ENCODE assay signal across 12 cellular contexts in the genomic region with DNA sequence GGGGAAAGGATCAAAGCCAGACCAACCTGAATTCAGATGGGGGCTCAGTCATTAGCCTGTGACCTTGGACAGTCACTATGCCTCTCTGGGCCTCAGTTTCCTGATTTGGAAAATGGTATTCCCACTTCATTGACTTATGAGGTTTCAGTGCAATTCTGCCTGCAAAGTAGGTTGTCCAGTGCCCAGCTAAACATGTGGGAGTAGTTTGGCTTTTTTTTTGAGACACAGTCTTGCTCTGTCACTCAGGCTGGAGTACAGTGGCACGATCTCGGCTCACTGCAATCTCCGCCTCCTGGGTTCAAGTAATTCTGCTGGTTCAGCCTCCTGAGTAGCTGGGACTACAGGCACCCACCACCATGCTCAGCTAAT. TPM values are rescaled to one million over a fixed set of nuclear protein-coding genes. Genes with fewer than 3 reads are reported as not detected.
DNase-seq lines count a peak whose midpoint lies in the region; FAIRE-seq and TF ChIP-seq lines count a peak whose summit lies in the region.
"Not testable (repeated sequence)": the region's sequence is repeated elsewhere in the genome, so short reads cannot be mapped to it uniquely, and the experiment has no call there.
"Had no signal": no experiment of that assay in that cellular context is flagged by ENCODE, and none has a peak within 500 bp of the region (broad histone marks: within the 10 kb centered on the region; RNA-seq: fewer than 3 reads in every experiment).

No MANE protein-coding gene starts in this region.

- not testable (repeated sequence) for H4K20me1 ChIP-seq in astrocyte (ENCODE audit: insufficient read depth, low read length); endothelial cell of umbilical vein (replicated peaks; ENCODE audit: control insufficient read depth, extremely low read depth, insufficient read depth, low read length); hepatocyte (ENCODE audit: insufficient read depth, poor library complexity, severe bottlenecking)

- peaks cover 45% of the 10 kb centered on the region for H3K4me1 ChIP-seq in astrocyte (ENCODE audit: insufficient read depth, low read length)
- H3K4me1 ChIP-seq in endothelial cell of umbilical vein (ENCODE audit: control insufficient read depth, extremely low read depth, insufficient read depth, low read length), result peaks cover 65% of the 10 kb centered on the region
- H3K4me1 ChIP-seq in hepatocyte (ENCODE audit: insufficient read depth), result peaks cover 15% of the 10 kb centered on the region
- H3K4me1 ChIP-seq in muscle layer of colon (ENCODE audit: insufficient read depth, low read length), result peaks cover 23% of the 10 kb centered on the region
- peaks cover 12% of the 10 kb centered on the region for H3K4me1 ChIP-seq in rectal smooth muscle tissue (ENCODE audit: control insufficient read depth, insufficient read depth, low read length)
- peaks cover 36 to 83% (median 65%) of the 10 kb centered on the region in 5 donors for H3K4me1 ChIP-seq in subcutaneous abdominal adipose tissue (ENCODE audit: control insufficient read depth in 5 of 5, insufficient read depth in 5 of 5, low read length in 5 of 5)
- not testable (repeated sequence) for H3K4me1 ChIP-seq in urinary bladder (ENCODE audit: insufficient read depth)

- intact Hi-C loops in endothelial cell of umbilical vein (cut with micrococcal nuclease), result not testable (repeated sequence)

- peaks cover 22% of the 10 kb centered on the region for H3K4me1 Mint-ChIP-seq in astrocyte (ENCODE audit: low read depth, unreplicated experiment)

- H3K27ac Mint-ChIP-seq in astrocyte (ENCODE audit: unreplicated experiment), result not testable (repeated sequence)

- not testable (repeated sequence) for H3K9me3 ChIP-seq in astrocyte (ENCODE audit: insufficient read depth, low read depth, low read length); endothelial cell of umbilical vein (replicated peaks; ENCODE audit: control insufficient read depth, insufficient read depth, low read length); hepatocyte (ENCODE audit: low read depth); muscle layer of colon (ENCODE audit: low read length); subcutaneous abdominal adipose tissue (ENCODE audit: control insufficient read depth in 5 of 5, low read length in 5 of 5)

- not testable (repeated sequence) for FAIRE-seq in astrocyte (lab: Jason Lieb, UNC); endothelial cell of umbilical vein (lab: Jason Lieb, UNC)

- not testable (repeated sequence) for TF ChIP-seq CTCF in HL-60 (IDR thresholded peaks at IDR 0.05; ENCODE audit: insufficient read depth, low read length); astrocyte (IDR thresholded peaks at IDR 0.05; ENCODE audit: insufficient read depth, low read depth, low read length); endothelial cell of umbilical vein (IDR thresholded peaks at IDR 0.05; ENCODE audit: extremely low read depth in 1 of 2, insufficient read depth in 1 of 2, low read depth in 1 of 2, low read length in 2 of 2); hepatocyte (IDR thresholded peaks at IDR 0.05; ENCODE audit: poor library complexity)

- not testable (repeated sequence) for H3K9me1 ChIP-seq in endothelial cell of umbilical vein (replicated peaks; ENCODE audit: control insufficient read depth, extremely low read depth, insufficient read depth, low read length)

- not testable (repeated sequence) for H3K27me3 ChIP-seq in HL-60 (ENCODE audit: insufficient read depth, poor library complexity, severe bottlenecking); astrocyte (ENCODE audit: insufficient read depth, low read length); endothelial cell of umbilical vein (ENCODE audit: control insufficient read depth in 2 of 2, insufficient read depth in 2 of 2, low read length in 2 of 2); hepatocyte; muscle layer of colon (ENCODE audit: control insufficient read depth in 1 of 2, insufficient read depth in 2 of 2, low read length in 2 of 2); rectal smooth muscle tissue (ENCODE audit: control insufficient read depth, insufficient read depth, low read length); subcutaneous abdominal adipose tissue (ENCODE audit: control insufficient read depth in 5 of 5, insufficient read depth in 4 of 5, low read length in 5 of 5)

- POLR2A ChIA-PET in endothelial cell of umbilical vein (lab: Charles Lee), result interaction anchor here (3.1 kb wide), 1 partner anchor 17 kb away, joined by 14 read pairs; a partner anchor contains a TSS

- H3K4me2 ChIP-seq in astrocyte (ENCODE audit: low read length), result peak overlapping the region; percentile 75
- H3K4me2 ChIP-seq in endothelial cell of umbilical vein (ENCODE audit: insufficient read depth, low read length), result peak overlapping the region; percentile 5
- H3K4me2 ChIP-seq in hepatocyte, result not testable (repeated sequence)

- peak overlapping the region; percentile 95 for H3K27ac ChIP-seq in HL-60 (replicated peaks)
- peak overlapping the region; percentile 69 for H3K27ac ChIP-seq in astrocyte (ENCODE audit: low read depth, low read length)
- peak overlapping the region; percentile 98 for H3K27ac ChIP-seq in endothelial cell of umbilical vein (ENCODE audit: insufficient read depth, low read depth, low read length)
- peak overlapping the region; percentile 80 for H3K27ac ChIP-seq in hepatocyte
- H3K27ac ChIP-seq in muscle layer of colon (ENCODE audit: low read depth, low read length), result peak overlapping the region; percentile 67
- H3K27ac ChIP-seq in rectal smooth muscle tissue (ENCODE audit: low read depth, low read length), result peak overlapping the region; percentile 73
- H3K27ac ChIP-seq in subcutaneous abdominal adipose tissue (ENCODE audit: low read depth, low read length), result peak overlapping the region; percentile 93
- H3K27ac ChIP-seq in urinary bladder (ENCODE audit: low read depth), result peak overlapping the region; percentile 84

- TF ChIP-seq POLR2A in endothelial cell of umbilical vein (IDR thresholded peaks at IDR 0.05; ENCODE audit: low read depth, low read length), result not testable (repeated sequence)

- H3K4me3 ChIP-seq in HL-60 (replicated peaks; ENCODE audit: insufficient read depth, low read length); astrocyte (ENCODE audit: insufficient read depth, low read depth, low read length); endothelial cell of umbilical vein (replicated peaks in 1 of 3; ENCODE audit: insufficient read depth in 1 of 3, low read depth in 1 of 3, low read length in 3 of 3); hepatocyte; urinary bladder (ENCODE audit: low read depth, low read length): not testable (repeated sequence)
- H3K4me3 ChIP-seq in muscle layer of colon (ENCODE audit: low read depth in 1 of 2, low read length in 2 of 2), result peak overlapping the region in 1 of 2 donors; percentile 18
- H3K4me3 ChIP-seq in rectal smooth muscle tissue (ENCODE audit: low read length), result peak overlapping the region; percentile 21
- peak overlapping the region in 2 of 5 donors; percentile 8 to 32 for H3K4me3 ChIP-seq in subcutaneous abdominal adipose tissue (ENCODE audit: low read depth in 1 of 5, low read length in 5 of 5)

- CTCF ChIA-PET in endothelial cell of umbilical vein (lab: Charles Lee), result interaction anchor here (0.8 to 6.7 kb wide), 8 partner anchors 8 to 33 kb away, joined by 3 to 42 read pairs (median 8); a partner anchor contains a TSS

- H3K36me3 Mint-ChIP-seq in astrocyte (ENCODE audit: low read depth, unreplicated experiment), result not testable (repeated sequence)

- DNase-seq in HL-60 (ENCODE audit: low read depth in 1 of 2, low spot score in 1 of 2); astrocyte (ENCODE audit: low read depth); endothelial cell of umbilical vein (ENCODE audit: low read depth, low spot score); hepatocyte (ENCODE audit: low spot score): not testable (repeated sequence)

- not testable (repeated sequence) for H3K9me2 ChIP-seq in hepatocyte (replicated peaks; ENCODE audit: insufficient read depth)

- H3K9me3 Mint-ChIP-seq in astrocyte (ENCODE audit: unreplicated experiment), result not testable (repeated sequence)

- not testable (repeated sequence) for BruUV-seq in endothelial cell of umbilical vein (replicated peaks; lab: Mats Ljungman, UMichigan)

- not testable (repeated sequence) for H3K36me3 ChIP-seq in astrocyte (ENCODE audit: insufficient read depth, low read length); hepatocyte (replicated peaks; ENCODE audit: insufficient read depth, low read depth); muscle layer of colon (ENCODE audit: insufficient read depth, low read length); rectal smooth muscle tissue (ENCODE audit: control insufficient read depth, insufficient read depth, low read length); urinary bladder (ENCODE audit: insufficient read depth)
- H3K36me3 ChIP-seq in endothelial cell of umbilical vein (ENCODE audit: control insufficient read depth in 2 of 2, extremely low read depth in 1 of 2, insufficient read depth in 2 of 2, low read length in 2 of 2) (peaks cover 15 to 25% of the 10 kb centered on the region in 2 experiments), subcutaneous abdominal adipose tissue (ENCODE audit: control insufficient read depth in 5 of 5, insufficient read depth in 5 of 5, low read length in 5 of 5) (peaks cover 0 to 24% (median 19%) of the 10 kb centered on the region in 5 donors)

- not testable (repeated sequence) for H2AFZ ChIP-seq in astrocyte (ENCODE audit: low read depth, low read length); endothelial cell of umbilical vein (ENCODE audit: low read depth, low read length); hepatocyte

- peak overlapping the region; percentile 69 for H3K9ac ChIP-seq in astrocyte (ENCODE audit: low read length)
- peak overlapping the region; percentile 83 for H3K9ac ChIP-seq in endothelial cell of umbilical vein (replicated peaks; ENCODE audit: extremely low read depth, insufficient read depth, low read length)
- peak overlapping the region; percentile 33 for H3K9ac ChIP-seq in muscle layer of colon (ENCODE audit: low read length)
- peak overlapping the region; percentile 21 for H3K9ac ChIP-seq in rectal smooth muscle tissue (ENCODE audit: low read length)
- peak overlapping the region; percentile 16 to 59 (median 37) for H3K9ac ChIP-seq in subcutaneous abdominal adipose tissue (ENCODE audit: low read length in 5 of 5)

- H3K4me3 Mint-ChIP-seq in astrocyte (ENCODE audit: unreplicated experiment), result not testable (repeated sequence)

- dilution Hi-C loops in endothelial cell of umbilical vein (cut with MboI; ENCODE audit: extremely low pct_ligation_motif_present, low sequenced_read_pairs), result not testable (repeated sequence)

- H3K27me3 Mint-ChIP-seq in astrocyte (ENCODE audit: low read depth, unreplicated experiment), result not testable (repeated sequence)

- peaks cover 28% of the 10 kb centered on the region for H3K79me2 ChIP-seq in astrocyte (ENCODE audit: insufficient read depth, low read length)
- peaks cover 89% of the 10 kb centered on the region for H3K79me2 ChIP-seq in endothelial cell of umbilical vein (ENCODE audit: control insufficient read depth, insufficient read depth, low read length)
- not testable (repeated sequence) for H3K79me2 ChIP-seq in hepatocyte

- WGBS in hepatocyte (ENCODE audit: low lambda C conversion rate, missing lambda C conversion rate), result 88% methylated on average over 3 of the region's 3 CpGs
- WGBS in urinary bladder, result 78% methylated on average over 3 of the region's 3 CpGs

RNA-seq across cellular contexts. Expression of a gene that starts 17.9 kb away (rescaled TPM):
- total RNA-seq in astrocyte (1.2 and 1.5 TPM in 2 replicates), endothelial cell of umbilical vein (688 and 728 TPM in 2 replicates), hepatocyte (3.2 and 6.8 TPM in 2 replicates), urinary bladder (16.4 TPM)
- polyA plus RNA-seq in endothelial cell of umbilical vein (338 and 355 TPM in 2 replicates), hepatocyte (19.4 and 21.2 TPM in 2 replicates), urinary bladder (196 TPM)
- polyA plus RNA-seq in endothelial cell of umbilical vein (2011; cell fraction: cytosol; rRNA removed), result 321 and 356 TPM in 2 replicates
- 246 and 249 TPM in 2 replicates for polyA plus RNA-seq in endothelial cell of umbilical vein (2011; cell fraction: nucleus; rRNA removed)
- 646 and 659 TPM in 2 replicates for polyA plus RNA-seq in endothelial cell of umbilical vein (2012)
- polyA minus RNA-seq in endothelial cell of umbilical vein, result 275 and 289 TPM in 2 replicates
- 28.9 TPM for polyA minus RNA-seq in endothelial cell of umbilical vein (2011; cell fraction: cytosol; rRNA and poly(A)+ RNA removed)
- polyA minus RNA-seq in endothelial cell of umbilical vein (2011; cell fraction: nucleus; rRNA and poly(A)+ RNA removed), result 123 and 127 TPM in 2 replicates
- total RNA-seq: OCI-LY7 had no signal

RNA-seq across cellular contexts. Expression of a gene that starts 33.9 kb away (rescaled TPM):
- total RNA-seq in astrocyte (44.6 and 49.4 TPM in 2 replicates), endothelial cell of umbilical vein (90.2 and 90.7 TPM in 2 replicates), hepatocyte (27.4 and 30.9 TPM in 2 replicates), urinary bladder (18.6 TPM)
- polyA plus RNA-seq in endothelial cell of umbilical vein (77.7 and 129 TPM in 2 replicates), hepatocyte (48.5 and 52.2 TPM in 2 replicates), urinary bladder (57.7 TPM)
- 67.9 and 72.7 TPM in 2 replicates for polyA plus RNA-seq in endothelial cell of umbilical vein (2011; cell fraction: cytosol; rRNA removed)
- 116 and 150 TPM in 2 replicates for polyA plus RNA-seq in endothelial cell of umbilical vein (2011; cell fraction: nucleus; rRNA removed)
- 58.5 and 71.2 TPM in 2 replicates for polyA plus RNA-seq in endothelial cell of umbilical vein (2012)
- polyA minus RNA-seq in endothelial cell of umbilical vein, result 76.5 and 80.5 TPM in 2 replicates
- 58.0 TPM for polyA minus RNA-seq in endothelial cell of umbilical vein (2011; cell fraction: cytosol; rRNA and poly(A)+ RNA removed)
- polyA minus RNA-seq in endothelial cell of umbilical vein (2011; cell fraction: nucleus; rRNA and poly(A)+ RNA removed), result 45.1 and 52.0 TPM in 2 replicates

RNA-seq across cellular contexts. Expression of a gene that starts 40.9 kb away (rescaled TPM):
- total RNA-seq in astrocyte (78.0 and 79.5 TPM in 2 replicates), endothelial cell of umbilical vein (113 and 115 TPM in 2 replicates), hepatocyte (28.3 and 39.8 TPM in 2 replicates), urinary bladder (27.3 TPM)
- polyA plus RNA-seq in endothelial cell of umbilical vein (148 and 157 TPM in 2 replicates), hepatocyte (85.9 and 91.3 TPM in 2 replicates), urinary bladder (57.2 TPM)
- 189 and 191 TPM in 2 replicates for polyA plus RNA-seq in endothelial cell of umbilical vein (2011; cell fraction: cytosol; rRNA removed)
- 108 and 134 TPM in 2 replicates for polyA plus RNA-seq in endothelial cell of umbilical vein (2011; cell fraction: nucleus; rRNA removed)
- polyA plus RNA-seq in endothelial cell of umbilical vein (2012), result 173 and 181 TPM in 2 replicates
- polyA minus RNA-seq in endothelial cell of umbilical vein, result 33.5 and 35.7 TPM in 2 replicates
- 36.3 TPM for polyA minus RNA-seq in endothelial cell of umbilical vein (2011; cell fraction: cytosol; rRNA and poly(A)+ RNA removed)
- polyA minus RNA-seq in endothelial cell of umbilical vein (2011; cell fraction: nucleus; rRNA and poly(A)+ RNA removed), result 5.2 TPM in 2 replicates

RNA-seq across cellular contexts. Expression of a gene that starts 50.7 kb away (rescaled TPM):
- total RNA-seq in astrocyte (70.5 and 71.7 TPM in 2 replicates), endothelial cell of umbilical vein (124 and 128 TPM in 2 replicates), hepatocyte (53.5 and 84.6 TPM in 2 replicates), urinary bladder (30.1 TPM)
- polyA plus RNA-seq in endothelial cell of umbilical vein (92.2 and 99.0 TPM in 2 replicates), hepatocyte (91.4 and 92.3 TPM in 2 replicates), urinary bladder (66.2 TPM)
- 50.0 and 61.0 TPM in 2 replicates for polyA plus RNA-seq in endothelial cell of umbilical vein (2011; cell fraction: cytosol; rRNA removed)
- 193 and 200 TPM in 2 replicates for polyA plus RNA-seq in endothelial cell of umbilical vein (2011; cell fraction: nucleus; rRNA removed)
- polyA plus RNA-seq in endothelial cell of umbilical vein (2012), result 76.9 and 94.3 TPM in 2 replicates
- polyA minus RNA-seq in endothelial cell of umbilical vein, result 88.4 and 92.9 TPM in 2 replicates
- 63.0 TPM for polyA minus RNA-seq in endothelial cell of umbilical vein (2011; cell fraction: cytosol; rRNA and poly(A)+ RNA removed)
- polyA minus RNA-seq in endothelial cell of umbilical vein (2011; cell fraction: nucleus; rRNA and poly(A)+ RNA removed), result 58.3 and 65.1 TPM in 2 replicates

RNA-seq across cellular contexts. Expression of a gene that starts 58.1 kb away (rescaled TPM):
- total RNA-seq in astrocyte, result 4.6 and 5.8 TPM in 2 replicates
- 95.0 and 102 TPM in 2 replicates for total RNA-seq in endothelial cell of umbilical vein
- polyA plus RNA-seq in endothelial cell of umbilical vein, result 173 and 218 TPM in 2 replicates
- 61.4 and 68.1 TPM in 2 replicates for polyA plus RNA-seq in endothelial cell of umbilical vein (2011; cell fraction: cytosol; rRNA removed)
- 67.4 and 92.8 TPM in 2 replicates for polyA plus RNA-seq in endothelial cell of umbilical vein (2011; cell fraction: nucleus; rRNA removed)
- 42.8 and 49.4 TPM in 2 replicates for polyA plus RNA-seq in endothelial cell of umbilical vein (2012)
- 104 and 130 TPM in 2 replicates for polyA minus RNA-seq in endothelial cell of umbilical vein
- polyA minus RNA-seq in endothelial cell of umbilical vein (2011; cell fraction: cytosol; rRNA and poly(A)+ RNA removed), result not detected
- 45.1 and 63.7 TPM in 2 replicates for polyA minus RNA-seq in endothelial cell of umbilical vein (2011; cell fraction: nucleus; rRNA and poly(A)+ RNA removed)
- total RNA-seq in hepatocyte, result 0.23 and 0.96 TPM in 2 replicates
- polyA plus RNA-seq in hepatocyte, result 0.89 and 2.2 TPM in 2 replicates
- 11.6 TPM for total RNA-seq in urinary bladder
- polyA plus RNA-seq in urinary bladder, result 16.6 TPM
- total RNA-seq: Daoy, HepG2, LHCN-M2 had no signal
- polyA plus RNA-seq: HepG2 had no signal

Comparison
In these comparisons a context has a peak if more than half of its experiments do, and no peak if none do; other contexts are left out.
1. H3K9ac ChIP-seq: peak in every context shown above with its lines; median percentile 83 in endothelial cell of umbilical vein; 69 in astrocyte; 37 in subcutaneous abdominal adipose tissue; 33 in muscle layer of colon; 21 in rectal smooth muscle tissue.
2. RNA of a gene that starts 17.9 kb away (total RNA-seq): 688 to 728 TPM in endothelial cell of umbilical vein; 16.4 TPM in urinary bladder (single experiment), 3.2 to 6.8 TPM in hepatocyte and 1.2 to 1.5 TPM in astrocyte; every median in the first group is over 10 times any median in the second.
3. Peak in every context shown above with its lines, with median percentiles within 50 percentile points of each other: H3K27ac ChIP-seq.